Comparison of ENCODE assay signal across 8 cellular contexts in the genomic region with DNA sequence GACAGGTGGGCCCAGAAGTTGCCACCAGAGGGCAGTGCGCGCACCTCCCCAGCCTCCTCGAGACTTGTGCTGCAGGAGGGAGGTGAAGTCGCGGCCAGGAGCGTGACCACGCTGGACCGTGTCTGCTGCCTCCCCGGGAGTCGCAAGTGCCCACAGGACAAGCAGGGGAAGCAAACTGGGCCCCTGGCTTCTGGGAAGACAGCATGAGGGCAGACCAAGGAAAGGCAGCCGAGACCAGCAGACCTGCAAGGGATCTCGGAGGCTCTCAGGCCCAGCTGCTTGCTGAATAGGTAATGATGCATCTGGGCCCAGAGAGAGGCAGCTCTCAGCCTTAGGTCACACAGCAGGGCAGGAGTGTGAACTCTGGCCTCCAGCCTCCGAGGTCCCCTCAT. TPM values are rescaled to one million over a fixed set of nuclear protein-coding genes. Genes with fewer than 3 reads are reported as not detected.
A peak's percentile ranks its signal among the peaks of the same experiment; 100 is the strongest.
DNase-seq lines count a peak whose midpoint lies in the region; ATAC-seq, FAIRE-seq and TF ChIP-seq lines count a peak whose summit lies in the region.

No MANE protein-coding gene starts in this region.

- H4K20me1 ChIP-seq in keratinocyte (ENCODE audit: control insufficient read depth, extremely low read depth, insufficient read depth, low read length), result no peaks in the 10 kb centered on the region

- intact Hi-C loops in MCF 10A (cut with micrococcal nuclease), result loop anchor here (1.0 to 5.0 kb wide), 4 partner anchors 32 to 291 kb away; no protein-coding TSS in a partner anchor

- ATAC-seq in GM19452 (IDR thresholded peaks at IDR 0.05; ENCODE audit: unreplicated experiment), result no peak
- ATAC-seq in HG03025 (IDR thresholded peaks at IDR 0.05; ENCODE audit: low FRiP score, unreplicated experiment), result no peak

- H3K36me3 ChIP-seq in GM06990 (ENCODE audit: control insufficient read depth, insufficient read depth, low read length) (no peaks in the 10 kb centered on the region), keratinocyte (ENCODE audit: control insufficient read depth in 2 of 2, extremely low read depth in 1 of 2, insufficient read depth in 2 of 2, low read length in 2 of 2) (no peaks in the 10 kb centered on the region)

- peaks cover 22% of the 10 kb centered on the region for H3K27me3 Mint-ChIP-seq in MCF 10A (ENCODE audit: insufficient read depth, unreplicated experiment)

- dilution Hi-C loops in keratinocyte (cut with MboI; ENCODE audit: extremely low pct_ligation_motif_present, low sequenced_read_pairs), result no loop called here

- no peaks in the 10 kb centered on the region for H3K9me3 Mint-ChIP-seq in MCF 10A (ENCODE audit: unreplicated experiment)

- H3K79me2 ChIP-seq in keratinocyte (ENCODE audit: control insufficient read depth, insufficient read depth, low read length), result no peaks in the 10 kb centered on the region

- TF ChIP-seq CTCF in GM06990 (IDR thresholded peaks at IDR 0.05; ENCODE audit: insufficient read depth, low read length, poor library complexity, severe bottlenecking) (peak; percentile 87), NB4 (IDR thresholded peaks at IDR 0.05; ENCODE audit: low read depth, low read length) (peak; percentile 79), WI38 (IDR thresholded peaks at IDR 0.05; ENCODE audit: low read depth, low read length) (peak; percentile 76), MCF 10A (IDR thresholded peaks at IDR 0.05; ENCODE audit: unreplicated experiment) (peak; percentile 75), keratinocyte (optimal IDR thresholded peaks at IDR 0.05 in 1 of 3, IDR thresholded peaks at IDR 0.05 in 1 of 3, conservative IDR thresholded peaks at IDR 0.05 in 1 of 3; ENCODE audit: extremely low read depth in 1 of 3, insufficient read depth in 2 of 3, low read length in 3 of 3) (peak; percentile 89 to 97 (median 96))

- no peaks in the 10 kb centered on the region for H3K9me1 ChIP-seq in keratinocyte (ENCODE audit: control insufficient read depth, extremely low read depth, insufficient read depth, low read length)

- FAIRE-seq in keratinocyte (lab: Jason Lieb, UNC), result peak; percentile 83

- no peaks in the 10 kb centered on the region for H3K27me3 ChIP-seq in GM06990 (replicated peaks; ENCODE audit: control insufficient read depth, insufficient read depth, low read length)
- H3K27me3 ChIP-seq in keratinocyte (ENCODE audit: control insufficient read depth, extremely low read depth, insufficient read depth, low read length), result no peaks in the 10 kb centered on the region

- peak overlapping the region; percentile 47 for H2AFZ ChIP-seq in keratinocyte (ENCODE audit: control insufficient read depth, low read length)

- H3K4me1 Mint-ChIP-seq in MCF 10A (ENCODE audit: insufficient read depth, unreplicated experiment), result peaks cover 6% of the 10 kb centered on the region

- peak; percentile 81 for DNase-seq in GM06990 (ENCODE audit: extremely low read depth, insufficient read length)
- peak; percentile 80 for DNase-seq in NB4 (ENCODE audit: low read depth)
- peak; percentile 75 for DNase-seq in MCF 10A (ENCODE audit: unreplicated experiment)
- no peak for DNase-seq in keratinocyte (ENCODE audit: low read depth, low spot score)
- DNase-seq in stimulated activated CD4-positive, alpha-beta T cell treated with anti-CD3 and anti-CD28 coated beads, Interleukin-15, amount 100 ng/mL, for 24 hours, result peak; percentile 90

- BruUV-seq in MCF 10A (replicated peaks; lab: Mats Ljungman, UMichigan), result no TSS peak

- CTCF ChIA-PET in MCF 10A (lab: Yijun Ruan, JAX), result interaction anchor here (0.6 to 5.2 kb wide), 19 partner anchors 9 to 613 kb away, joined by 3 to 23 read pairs (median 4); a partner anchor contains a TSS

- H3K4me2 ChIP-seq in keratinocyte (ENCODE audit: control insufficient read depth, extremely low read depth, insufficient read depth, low read depth, low read length), result peak overlapping the region; percentile 26

- no peak overlapping the region for H3K27ac ChIP-seq in keratinocyte (ENCODE audit: control insufficient read depth, insufficient read depth, low read length)

- H3K27ac Mint-ChIP-seq in MCF 10A (ENCODE audit: low read depth, unreplicated experiment), result no peak overlapping the region

- H3K4me1 ChIP-seq in keratinocyte (ENCODE audit: control insufficient read depth, extremely low read depth, insufficient read depth, low read length), result peaks cover 2% of the 10 kb centered on the region

- H3K4me3 Mint-ChIP-seq in MCF 10A (ENCODE audit: unreplicated experiment), result no peak overlapping the region

- H3K9me3 ChIP-seq in keratinocyte (ENCODE audit: control insufficient read depth, low read depth, low read length), result no peaks in the 10 kb centered on the region

- H3K36me3 Mint-ChIP-seq in MCF 10A (ENCODE audit: insufficient read depth, unreplicated experiment), result no peaks in the 10 kb centered on the region

- H3K9ac ChIP-seq in keratinocyte (ENCODE audit: control insufficient read depth, extremely low read depth, insufficient read depth, low read length), result no peak overlapping the region

- POLR2A ChIA-PET in MCF 10A (lab: Yijun Ruan, JAX), result interaction anchor here (2.3 kb wide), 1 partner anchor 31 kb away, joined by 14 read pairs; no protein-coding TSS in a partner anchor

- H3K4me3 ChIP-seq in GM06990 (replicated peaks; ENCODE audit: low read depth, low read length), result no peak overlapping the region
- H3K4me3 ChIP-seq in NB4 (ENCODE audit: low read depth, low read length), result no peak overlapping the region
- no peak overlapping the region for H3K4me3 ChIP-seq in WI38 (ENCODE audit: low read depth, low read length)
- no peak overlapping the region for H3K4me3 ChIP-seq in keratinocyte (ENCODE audit: control insufficient read depth in 2 of 3, extremely low read depth in 1 of 3, insufficient read depth in 2 of 3, low read depth in 1 of 3, low read length in 3 of 3)

- no peak for TF ChIP-seq POLR2A in NB4 (IDR thresholded peaks at IDR 0.05; ENCODE audit: extremely low read depth, insufficient read length)

RNA-seq across cellular contexts. Expression of a gene that starts 17.0 kb away (rescaled TPM):
- total RNA-seq in MCF 10A (2022), result not detected in 2 replicates
- 0.08 to 0.24 TPM (median 0.12 TPM) in 3 replicates for polyA plus RNA-seq in keratinocyte
- polyA plus RNA-seq in keratinocyte (2011; ENCODE audit: low read depth), result not detected
- 0.07 and 0.22 TPM in 2 replicates for polyA plus RNA-seq in keratinocyte (2011; cell fraction: cytosol; rRNA removed)
- polyA plus RNA-seq in keratinocyte (2011; cell fraction: nucleus; rRNA removed), result 0.79 and 0.83 TPM in 2 replicates
- polyA plus RNA-seq in keratinocyte (2012; ENCODE audit: low replicate concordance), result 0.19 and 0.27 TPM in 2 replicates
- 0.07 to 0.48 TPM in 2 of 3 replicates, not detected in the other for polyA minus RNA-seq in keratinocyte
- not detected for polyA minus RNA-seq in keratinocyte (2011; cell fraction: cytosol; rRNA and poly(A)+ RNA removed)
- 0.70 TPM in 1 of 2 replicates, not detected in the other for polyA minus RNA-seq in keratinocyte (2011; cell fraction: nucleus; rRNA and poly(A)+ RNA removed)

RNA-seq across cellular contexts. Expression of a gene that starts 21.4 kb away (rescaled TPM):
- 6.6 and 11.6 TPM in 2 replicates for total RNA-seq in MCF 10A (2022)
- 17.1 to 28.2 TPM (median 25.4 TPM) in 3 replicates for polyA plus RNA-seq in keratinocyte
- polyA plus RNA-seq in keratinocyte (2011; ENCODE audit: low read depth), result 5.9 TPM
- polyA plus RNA-seq in keratinocyte (2011; cell fraction: cytosol; rRNA removed), result 16.4 and 20.3 TPM in 2 replicates
- 76.5 and 95.8 TPM in 2 replicates for polyA plus RNA-seq in keratinocyte (2011; cell fraction: nucleus; rRNA removed)
- 13.1 and 26.3 TPM in 2 replicates for polyA plus RNA-seq in keratinocyte (2012; ENCODE audit: low replicate concordance)
- 12.5 to 42.9 TPM (median 15.4 TPM) in 3 replicates for polyA minus RNA-seq in keratinocyte
- polyA minus RNA-seq in keratinocyte (2011; cell fraction: cytosol; rRNA and poly(A)+ RNA removed), result 27.2 TPM
- polyA minus RNA-seq in keratinocyte (2011; cell fraction: nucleus; rRNA and poly(A)+ RNA removed), result 26.8 and 29.2 TPM in 2 replicates

RNA-seq across cellular contexts. Expression of a gene that starts 45.6 kb away (rescaled TPM):
- not detected in 2 replicates for total RNA-seq in MCF 10A (2022)
- polyA plus RNA-seq in keratinocyte, result not detected in 3 replicates
- polyA plus RNA-seq in keratinocyte (2011; ENCODE audit: low read depth), result not detected
- not detected in 2 replicates for polyA plus RNA-seq in keratinocyte (2011; cell fraction: cytosol; rRNA removed)
- not detected in 2 replicates for polyA plus RNA-seq in keratinocyte (2011; cell fraction: nucleus; rRNA removed)
- polyA plus RNA-seq in keratinocyte (2012; ENCODE audit: low replicate concordance), result not detected in 2 replicates
- polyA minus RNA-seq in keratinocyte, result not detected in 3 replicates
- polyA minus RNA-seq in keratinocyte (2011; cell fraction: cytosol; rRNA and poly(A)+ RNA removed), result not detected
- not detected in 2 replicates for polyA minus RNA-seq in keratinocyte (2011; cell fraction: nucleus; rRNA and poly(A)+ RNA removed)

RNA-seq across cellular contexts. Expression of a gene that starts 57.2 kb away (rescaled TPM):
- total RNA-seq in MCF 10A (2022), result not detected in 2 replicates
- not detected in 3 replicates for polyA plus RNA-seq in keratinocyte
- polyA plus RNA-seq in keratinocyte (2011; ENCODE audit: low read depth), result not detected
- not detected in 2 replicates for polyA plus RNA-seq in keratinocyte (2011; cell fraction: cytosol; rRNA removed)
- polyA plus RNA-seq in keratinocyte (2011; cell fraction: nucleus; rRNA removed), result not detected in 2 replicates
- 0.06 and 0.14 TPM in 2 replicates for polyA plus RNA-seq in keratinocyte (2012; ENCODE audit: low replicate concordance)
- not detected in 3 replicates for polyA minus RNA-seq in keratinocyte
- polyA minus RNA-seq in keratinocyte (2011; cell fraction: cytosol; rRNA and poly(A)+ RNA removed), result not detected
- not detected in 2 replicates for polyA minus RNA-seq in keratinocyte (2011; cell fraction: nucleus; rRNA and poly(A)+ RNA removed)
